ENCODE assay signal across 21 cellular contexts in the genomic region with DNA sequence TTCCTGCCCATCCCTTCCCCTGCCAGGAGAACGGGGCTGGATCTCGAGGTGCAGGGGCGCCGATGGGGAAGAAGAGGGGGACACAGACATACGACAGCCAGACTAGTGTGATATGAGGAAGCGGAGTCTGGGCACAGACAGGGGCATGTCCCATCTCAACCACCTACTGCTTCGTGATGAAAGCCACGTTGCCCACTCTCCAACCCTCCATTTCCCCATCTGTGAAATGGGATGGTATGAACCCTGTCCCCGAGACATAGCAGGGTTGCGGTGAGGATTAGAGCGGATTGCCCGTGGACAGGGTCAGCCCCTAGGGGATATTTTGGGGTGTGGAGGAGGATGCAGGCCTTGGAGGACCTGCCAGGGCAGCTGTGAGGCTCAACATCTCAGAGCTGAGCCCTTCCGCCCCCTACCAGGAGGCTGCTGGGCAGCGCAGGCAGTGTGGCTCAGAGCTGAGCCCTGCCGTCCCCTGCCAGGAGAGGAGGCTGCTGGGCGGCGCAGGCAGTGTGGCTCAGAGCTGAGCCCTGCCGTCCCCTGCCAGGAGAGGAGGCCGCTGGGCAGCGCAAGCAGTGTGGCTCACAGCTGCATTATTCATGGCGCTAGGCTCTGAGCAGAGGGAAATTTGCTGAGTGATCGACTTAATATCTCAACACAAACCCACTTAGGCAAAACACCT.
DNase-seq lines count a peak whose midpoint lies in the region; ATAC-seq and TF ChIP-seq lines count a peak whose summit lies in the region.
"Had no signal": no experiment of that assay in that cellular context is flagged by ENCODE, and none has a peak within 500 bp of the region (broad histone marks: within the 10 kb centered on the region; RNA-seq: fewer than 3 reads in every experiment).

No MANE protein-coding gene starts in this region.

- peak; percentile 14 for TF ChIP-seq EP300 in neural cell (conservative IDR thresholded peaks at IDR 0.05; ENCODE audit: poor library complexity, severe bottlenecking)

- TF ChIP-seq RAD21 in neural cell (conservative IDR thresholded peaks at IDR 0.05) = peak; percentile 44

- no peak overlapping the region for H3K27ac Mint-ChIP-seq in T-helper 17 cell

- H3K36me3 ChIP-seq in WERI-Rb-1 = peaks cover 2% of the 10 kb centered on the region; the same call in 1 of the 2 replicates
- H3K36me3 ChIP-seq in neural cell (ENCODE audit: insufficient read depth, low read length) = no peaks in the 10 kb centered on the region
- H3K36me3 ChIP-seq: gastrocnemius medialis, neutrophil had no signal

- peak; percentile 75 for TF ChIP-seq CTCF in WERI-Rb-1 (IDR thresholded peaks at IDR 0.05; ENCODE audit: low read depth, low read length)
- TF ChIP-seq CTCF in neural cell (IDR thresholded peaks at IDR 0.05; ENCODE audit: poor library complexity, severe bottlenecking) = peak; percentile 64

- peaks cover 3% of the 10 kb centered on the region for H3K36me3 Mint-ChIP-seq in T-helper 17 cell (ENCODE audit: low read depth)

- H3K4me1 Mint-ChIP-seq in T-helper 17 cell = peaks cover 5% of the 10 kb centered on the region

- H3K9me2 ChIP-seq in neural cell (ENCODE audit: insufficient read depth, low read length) = no peaks in the 10 kb centered on the region

- no peaks in the 10 kb centered on the region for H3F3A ChIP-seq in neural cell (ENCODE audit: insufficient read depth, low read length, poor library complexity, severe bottlenecking)

- no peaks in the 10 kb centered on the region for H3K79me2 ChIP-seq in neural cell (replicated peaks; ENCODE audit: insufficient read depth, low read length)

- no peaks in the 10 kb centered on the region for H3K27me3 ChIP-seq in WERI-Rb-1 (ENCODE audit: insufficient read depth, low read depth, severe bottlenecking)
- no peaks in the 10 kb centered on the region for H3K27me3 ChIP-seq in neural cell (ENCODE audit: insufficient read depth, low read depth, low read length)
- H3K27me3 ChIP-seq: neutrophil had no signal

- H3K9me3 ChIP-seq in WERI-Rb-1 (ENCODE audit: severe bottlenecking) (no peaks in the 10 kb centered on the region), neural cell (ENCODE audit: low read length) (no peaks in the 10 kb centered on the region), T-helper 17 cell (ENCODE audit: control insufficient read depth, low read length, poor library complexity, severe bottlenecking) (no peaks in the 10 kb centered on the region)
- H3K9me3 ChIP-seq: gastrocnemius medialis, neutrophil had no signal

- peaks cover 16% of the 10 kb centered on the region for H3K27me3 Mint-ChIP-seq in T-helper 17 cell

- H3K27ac ChIP-seq in WERI-Rb-1 (peak overlapping the region; percentile 8; the same call in 1 of the 2 replicates), neural cell (ENCODE audit: low read length) (no peak overlapping the region)
- H3K27ac ChIP-seq: C4-2B, gastrocnemius medialis, neutrophil had no signal

- no peak for ATAC-seq in HG03354 (IDR thresholded peaks at IDR 0.05; ENCODE audit: poor library complexity, severe bottlenecking, unreplicated experiment)
- ATAC-seq in T-helper 17 cell = no peak
- ATAC-seq: gastrocnemius medialis had no signal

- H3K4me3 ChIP-seq in WERI-Rb-1 (ENCODE audit: low read depth, low read length) (no peak overlapping the region), neural cell (ENCODE audit: low read length) (peak overlapping the region; percentile 15)
- H3K4me3 ChIP-seq: gastrocnemius medialis had no signal

- no peak overlapping the region for H3K9ac ChIP-seq in neural cell (ENCODE audit: low read length)

- no peak overlapping the region for H2AFZ ChIP-seq in neural cell (ENCODE audit: low read depth, low read length)

- DNase-seq in NCI-H2107 treated with DMSO at 0.1 percent for 48 hours (lab: John Stamatoyannopoulos, UW; ENCODE audit: unreplicated experiment) = peak; percentile 26
- DNase-seq in NCI-H2107 (lab: John Stamatoyannopoulos, UW) = no peak
- peak; percentile 61 for DNase-seq in ELF-1 (ENCODE audit: low read depth, low spot score)
- peak; percentile 59 for DNase-seq in WERI-Rb-1
- DNase-seq in mucosa of gallbladder (ENCODE audit: low spot score) = no peak
- DNase-seq in T-helper 17 cell = no peak
- DNase-seq: ACHN; activated gamma-delta T cell treated with Interleukin-2 at 50 U/mL for 16 hours; activated T-cell treated with anti-CD3 and anti-CD28 coated beads for 4 hours; amniotic stem cell; caudate nucleus; DMS79; gastrocnemius medialis; Karpas-422; NCI-H1105; stimulated activated CD4-positive, alpha-beta T cell treated with anti-CD3 and anti-CD28 coated beads, Interleukin-4, amount 100 ng/mL, for 24 hours; T-helper 1 cell had no signal

- H3K4me2 ChIP-seq in neural cell (ENCODE audit: low read length) = no peak overlapping the region

- no peaks in the 10 kb centered on the region for H4K20me1 ChIP-seq in neural cell (ENCODE audit: insufficient read depth)

- H3K4me3 Mint-ChIP-seq in T-helper 17 cell = no peak overlapping the region

TF ChIP-seq in neural cell, 6 proteins besides CTCF, POLR2A, EP300 and RAD21:
- TF ChIP-seq POLR2AphosphoS5 (IDR thresholded peaks at IDR 0.05) (peak; percentile 24), TAF1 (IDR thresholded peaks at IDR 0.05; ENCODE audit: low read depth) (no peak), EZH2 (IDR thresholded peaks at IDR 0.05; ENCODE audit: borderline replicate concordance, insufficient read depth, low read length, poor library complexity, severe bottlenecking) (no peak), SMC3 (conservative IDR thresholded peaks at IDR 0.05; ENCODE audit: poor library complexity) (peak; percentile 56), MXI1 (conservative IDR thresholded peaks at IDR 0.05; ENCODE audit: poor library complexity, severe bottlenecking) (no peak)
- TF ChIP-seq, protein P1, sequence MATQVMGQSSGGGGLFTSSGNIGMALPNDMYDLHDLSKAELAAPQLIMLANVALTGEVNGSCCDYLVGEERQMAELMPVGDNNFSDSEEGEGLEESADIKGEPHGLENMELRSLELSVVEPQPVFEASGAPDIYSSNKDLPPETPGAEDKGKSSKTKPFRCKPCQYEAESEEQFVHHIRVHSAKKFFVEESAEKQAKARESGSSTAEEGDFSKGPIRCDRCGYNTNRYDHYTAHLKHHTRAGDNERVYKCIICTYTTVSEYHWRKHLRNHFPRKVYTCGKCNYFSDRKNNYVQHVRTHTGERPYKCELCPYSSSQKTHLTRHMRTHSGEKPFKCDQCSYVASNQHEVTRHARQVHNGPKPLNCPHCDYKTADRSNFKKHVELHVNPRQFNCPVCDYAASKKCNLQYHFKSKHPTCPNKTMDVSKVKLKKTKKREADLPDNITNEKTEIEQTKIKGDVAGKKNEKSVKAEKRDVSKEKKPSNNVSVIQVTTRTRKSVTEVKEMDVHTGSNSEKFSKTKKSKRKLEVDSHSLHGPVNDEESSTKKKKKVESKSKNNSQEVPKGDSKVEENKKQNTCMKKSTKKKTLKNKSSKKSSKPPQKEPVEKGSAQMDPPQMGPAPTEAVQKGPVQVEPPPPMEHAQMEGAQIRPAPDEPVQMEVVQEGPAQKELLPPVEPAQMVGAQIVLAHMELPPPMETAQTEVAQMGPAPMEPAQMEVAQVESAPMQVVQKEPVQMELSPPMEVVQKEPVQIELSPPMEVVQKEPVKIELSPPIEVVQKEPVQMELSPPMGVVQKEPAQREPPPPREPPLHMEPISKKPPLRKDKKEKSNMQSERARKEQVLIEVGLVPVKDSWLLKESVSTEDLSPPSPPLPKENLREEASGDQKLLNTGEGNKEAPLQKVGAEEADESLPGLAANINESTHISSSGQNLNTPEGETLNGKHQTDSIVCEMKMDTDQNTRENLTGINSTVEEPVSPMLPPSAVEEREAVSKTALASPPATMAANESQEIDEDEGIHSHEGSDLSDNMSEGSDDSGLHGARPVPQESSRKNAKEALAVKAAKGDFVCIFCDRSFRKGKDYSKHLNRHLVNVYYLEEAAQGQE (IDR thresholded peaks at IDR 0.05; ENCODE audit: borderline replicate concordance) = no peak
TF ChIP-seq in neural cell: peak in this region for 2.

Comparison
In these comparisons a context has a peak if more than half of its experiments do, and no peak if none do; other contexts are left out.
1. DNase-seq: peak in NCI-H2107 treated with DMSO at 0.1 percent for 48 hours (single experiment), ELF-1 (single experiment) and WERI-Rb-1 (single experiment); none in NCI-H2107 (single experiment), mucosa of gallbladder (single experiment) and T-helper 17 cell (0 of 3).